Comparison of ENCODE assay signal across 9 cellular contexts in the genomic region with DNA sequence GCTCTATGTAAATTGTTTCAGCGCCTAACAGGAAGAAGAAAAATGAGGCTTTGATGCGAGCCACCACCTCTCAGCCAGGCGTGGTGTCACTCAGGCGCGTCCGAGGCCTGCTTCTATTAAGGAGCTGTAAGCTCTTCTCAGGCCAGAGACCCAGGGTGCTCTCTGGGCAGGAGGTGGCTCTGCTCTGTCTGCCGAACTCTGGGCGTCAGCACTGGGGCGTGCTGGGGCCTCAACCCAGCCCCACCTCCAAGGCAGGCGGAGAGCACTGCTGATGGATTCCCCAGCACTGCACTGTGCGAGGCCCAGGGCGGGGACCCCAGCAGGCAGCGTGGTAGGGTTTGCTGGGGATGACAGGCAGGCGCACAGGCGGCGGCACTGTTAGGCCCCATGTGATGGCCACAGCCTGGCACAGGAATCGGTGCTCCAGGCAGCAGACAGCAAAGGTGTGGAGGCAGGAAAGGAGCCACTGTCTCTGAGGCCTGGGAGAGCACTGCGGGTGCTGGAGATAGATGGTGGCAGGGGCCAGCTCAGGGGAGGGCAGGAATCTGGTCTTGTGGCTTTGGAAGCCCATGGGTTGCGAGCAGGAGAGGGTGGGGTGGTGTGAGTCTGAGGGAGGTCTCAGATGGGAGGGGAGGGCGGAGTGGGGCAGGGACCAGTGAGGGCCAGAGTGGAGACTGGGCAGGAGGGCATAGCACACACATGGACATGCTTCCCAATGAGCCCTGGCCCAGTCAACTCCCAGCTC.
DNase-seq lines count a peak whose midpoint lies in the region; ATAC-seq and TF ChIP-seq lines count a peak whose summit lies in the region.
"Had no signal": no experiment of that assay in that cellular context is flagged by ENCODE, and none has a peak within 500 bp of the region (broad histone marks: within the 10 kb centered on the region; RNA-seq: fewer than 3 reads in every experiment).

No MANE protein-coding gene starts in this region.

- intact Hi-C loops in mucosa of descending colon (cut with DNase I, micrococcal nuclease), result no loop called here

- DNase-seq in GM12864 (ENCODE audit: low read depth) (peak; percentile 54), mucosa of descending colon (no peak), NCI-H1694 (lab: John Stamatoyannopoulos, UW) (no peak), mucosa of gallbladder (ENCODE audit: low spot score) (no peak)
- no peak for DNase-seq in activated CD8-positive, alpha-beta memory T cell treated with anti-CD3 and anti-CD28 coated beads for 24 hours

- TF ChIP-seq POLR2A in Raji (IDR thresholded peaks at IDR 0.05; ENCODE audit: insufficient read depth, low read depth, low read length), result peak; percentile 31; the same call in 1 of the 2 replicates

- TF ChIP-seq CTCF in GM12864 (IDR thresholded peaks at IDR 0.05; ENCODE audit: low read depth, low read length, missing control alignments) (no peak), mucosa of descending colon (IDR thresholded peaks at IDR 0.05) (no peak)

- H3K4me3 ChIP-seq in GM12864 (ENCODE audit: low read depth, low read length) (no peak overlapping the region), mucosa of descending colon (no peak overlapping the region)
- H3K4me3 ChIP-seq: upper lobe of left lung had no signal

- ATAC-seq in GM21576 (IDR thresholded peaks at IDR 0.05; ENCODE audit: unreplicated experiment) (peak; percentile 56), mucosa of descending colon (peak; percentile 28), GM21526 (IDR thresholded peaks at IDR 0.05; ENCODE audit: low FRiP score, unreplicated experiment) (no peak)

- H3K9me3 ChIP-seq in mucosa of descending colon, result no peaks in the 10 kb centered on the region
- H3K9me3 ChIP-seq: upper lobe of left lung had no signal

- H3K4me1 ChIP-seq in mucosa of descending colon (ENCODE audit: low read depth), result peaks cover 4% of the 10 kb centered on the region

- no peaks in the 10 kb centered on the region for H3K36me3 ChIP-seq in mucosa of descending colon (ENCODE audit: low read depth)
